In genomic region chr20:39829713-39830112, GRCh38 we compare ENCODE assay signal across 11 cellular contexts.
DNase-seq lines count a peak whose midpoint lies in the region; ATAC-seq and TF ChIP-seq lines count a peak whose summit lies in the region.
"Had no signal": no experiment of that assay in that cellular context is flagged by ENCODE, and none has a peak within 500 bp of the region (broad histone marks: within the 10 kb centered on the region; RNA-seq: fewer than 3 reads in every experiment).

No MANE protein-coding gene starts in this region.

- H3K9me3 Mint-ChIP-seq in T-helper 2 cell treated with Interferon-gamma antibody and Interleukin-4, amounts not matched to agents 5 μg/mL and 100 μg/mL, for 36 hours: no peaks in the 10 kb centered on the region
- H3K9me3 Mint-ChIP-seq in naive thymus-derived CD8-positive, alpha-beta T cell: peaks cover 0 to 11% (median 0%) of the 10 kb centered on the region in 9 donors

- intact Hi-C loops in right lobe of liver (cut with DNase I): no loop called here

- no peak overlapping the region for H3K27ac ChIP-seq in right lobe of liver
- H3K27ac ChIP-seq: BLaER1, coronary artery, thyroid gland had no signal

- TF ChIP-seq CTCF in GM10248 (IDR thresholded peaks at IDR 0.05; ENCODE audit: control extremely low read depth, extremely low read depth, low read depth, missing control alignments) (no peak), right lobe of liver (IDR thresholded peaks at IDR 0.05) (no peak)

- H3K4me1 ChIP-seq in right lobe of liver: no peaks in the 10 kb centered on the region
- H3K4me1 ChIP-seq: thyroid gland had no signal

- DNase-seq in GM10248 (ENCODE audit: extremely low spot score) (peak; percentile 74), NCI-H146 (lab: John Stamatoyannopoulos, UW) (no peak), right lobe of liver (no peak), iPS-NIHi11 (ENCODE audit: low spot score) (no peak)
- peak; percentile 4 for DNase-seq in T-helper 2 cell treated with Interferon-gamma antibody and Interleukin-4, amounts not matched to agents 5 μg/mL and 100 μg/mL, for 36 hours (ENCODE audit: low spot score)
- no peak for DNase-seq in naive thymus-derived CD8-positive, alpha-beta T cell
- DNase-seq: thyroid gland had no signal

- no peak overlapping the region for H3K27ac Mint-ChIP-seq in T-helper 2 cell treated with Interferon-gamma antibody and Interleukin-4, amounts not matched to agents 5 μg/mL and 100 μg/mL, for 36 hours
- no peak overlapping the region for H3K27ac Mint-ChIP-seq in naive thymus-derived CD8-positive, alpha-beta T cell

- TF ChIP-seq POLR2A in right lobe of liver (IDR thresholded peaks at IDR 0.05): no peak

- H3K4me3 ChIP-seq in right lobe of liver: no peak overlapping the region
- H3K4me3 ChIP-seq: BLaER1, coronary artery, thyroid gland had no signal

- H3K4me3 Mint-ChIP-seq in T-helper 2 cell treated with Interferon-gamma antibody and Interleukin-4, amounts not matched to agents 5 μg/mL and 100 μg/mL, for 36 hours: no peak overlapping the region
- H3K4me3 Mint-ChIP-seq in naive thymus-derived CD8-positive, alpha-beta T cell: no peak overlapping the region

- H3K27me3 ChIP-seq in right lobe of liver: no peaks in the 10 kb centered on the region
- H3K27me3 ChIP-seq: BLaER1, thyroid gland had no signal

- H3K9me3 ChIP-seq in right lobe of liver: no peaks in the 10 kb centered on the region
- H3K9me3 ChIP-seq: BLaER1, thyroid gland had no signal

- WGBS in right lobe of liver (ENCODE audit: insufficient coverage, low coverage, low lambda C conversion rate, missing lambda C conversion rate): 29% methylated on average over 3 of the region's 3 CpGs

- peak; percentile 86 for ATAC-seq in GM19395 (IDR thresholded peaks at IDR 0.05; ENCODE audit: unreplicated experiment)
- peak; percentile 84 for ATAC-seq in HG02973 (IDR thresholded peaks at IDR 0.05; ENCODE audit: unreplicated experiment)
- ATAC-seq in naive thymus-derived CD8-positive, alpha-beta T cell: no peak
- ATAC-seq in right lobe of liver: no peak

- no peaks in the 10 kb centered on the region for H3K27me3 Mint-ChIP-seq in T-helper 2 cell treated with Interferon-gamma antibody and Interleukin-4, amounts not matched to agents 5 μg/mL and 100 μg/mL, for 36 hours (ENCODE audit: low read depth)
- H3K27me3 Mint-ChIP-seq in naive thymus-derived CD8-positive, alpha-beta T cell: peaks cover 5 to 13% (median 9%) of the 10 kb centered on the region in 5 donors

- no peaks in the 10 kb centered on the region for H3K4me1 Mint-ChIP-seq in T-helper 2 cell treated with Interferon-gamma antibody and Interleukin-4, amounts not matched to agents 5 μg/mL and 100 μg/mL, for 36 hours (ENCODE audit: low read depth)
- no peaks in the 10 kb centered on the region for H3K4me1 Mint-ChIP-seq in naive thymus-derived CD8-positive, alpha-beta T cell

- H3K36me3 Mint-ChIP-seq in T-helper 2 cell treated with Interferon-gamma antibody and Interleukin-4, amounts not matched to agents 5 μg/mL and 100 μg/mL, for 36 hours (ENCODE audit: low read depth): no peaks in the 10 kb centered on the region
- H3K36me3 Mint-ChIP-seq in naive thymus-derived CD8-positive, alpha-beta T cell: no peaks in the 10 kb centered on the region

- POLR2A ChIA-PET in GM10248 (lab: Yijun Ruan, JAX): no interaction called here
- POLR2A ChIA-PET in naive thymus-derived CD8-positive, alpha-beta T cell (lab: Charles Lee): no interaction called here

- H3K36me3 ChIP-seq in right lobe of liver: no peaks in the 10 kb centered on the region
- H3K36me3 ChIP-seq: BLaER1, thyroid gland had no signal

- CTCF ChIA-PET in GM10248 (lab: Yijun Ruan, JAX): interaction anchor here (0.9 to 2.7 kb wide), 15 partner anchors 8 to 814 kb away, joined by 3 to 24 read pairs (median 4); no protein-coding TSS in a partner anchor

Comparison
In these comparisons a context has a peak if more than half of its experiments do, and no peak if none do; other contexts are left out.
1. DNase-seq: peak in GM10248 (single experiment) and T-helper 2 cell treated with Interferon-gamma antibody and Interleukin-4, amounts not matched to agents 5 μg/mL and 100 μg/mL, for 36 hours (single experiment); none in naive thymus-derived CD8-positive, alpha-beta T cell (0 of 10), NCI-H146 (single experiment), right lobe of liver (0 of 3) and iPS-NIHi11 (single experiment).
2. ATAC-seq: peak in GM19395 (single experiment) and HG02973 (single experiment); none in naive thymus-derived CD8-positive, alpha-beta T cell (0 of 2) and right lobe of liver (0 of 4).